2 cellular contexts compared by ENCODE assay signal in the genomic region with DNA sequence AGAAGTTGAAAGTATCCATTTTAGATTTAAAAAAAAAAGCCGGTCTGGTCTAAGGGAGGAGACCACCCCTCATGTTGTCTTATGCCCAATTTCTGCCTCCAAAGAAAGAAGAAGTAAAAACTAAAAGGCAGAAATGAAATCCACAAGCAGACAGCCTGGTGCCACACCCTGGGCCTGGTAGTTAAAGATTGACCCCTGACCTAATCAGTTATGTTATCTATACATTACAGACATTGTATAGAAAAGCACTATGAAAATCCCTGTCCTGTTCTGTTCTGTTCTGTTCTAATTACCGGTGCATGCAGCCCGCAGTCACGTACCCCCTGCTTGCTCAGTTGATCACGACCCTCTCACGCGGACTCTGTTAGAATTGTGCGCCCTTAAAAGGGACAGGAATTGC. TPM values are rescaled to one million over a fixed set of nuclear protein-coding genes. Genes with fewer than 3 reads are reported as not detected.
"Had no signal": no experiment of that assay in that cellular context is flagged by ENCODE, and none has a peak within 500 bp of the region (broad histone marks: within the 10 kb centered on the region; RNA-seq: fewer than 3 reads in every experiment).

No MANE protein-coding gene starts in this region.

RNA-seq across cellular contexts. Expression of gene INMT, which starts 55.5 kb away (rescaled TPM):
- total RNA-seq: MCF 10A, PC-3 had no signal
